Comparison of ENCODE assay signal across 24 cellular contexts in the genomic region with DNA sequence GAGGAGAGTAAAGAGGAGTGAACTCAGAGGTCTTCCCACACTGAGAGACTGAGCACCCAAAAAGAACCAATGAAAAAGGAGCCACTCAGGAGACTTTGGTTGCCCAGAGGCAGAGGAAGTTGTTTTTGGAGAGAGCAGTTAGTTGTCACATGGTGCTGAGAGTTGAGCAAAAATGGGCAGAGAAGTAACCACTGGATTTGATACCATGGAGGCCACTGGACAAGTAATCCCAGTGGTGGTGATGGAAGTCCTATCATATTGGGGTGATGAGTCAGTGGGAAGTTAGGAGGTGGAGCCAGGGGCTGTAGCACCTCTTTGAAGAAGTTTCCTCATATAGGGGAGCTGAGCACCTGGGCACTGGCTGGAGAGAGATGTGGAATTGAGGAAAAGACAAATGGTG.
DNase-seq lines count a peak whose midpoint lies in the region; ATAC-seq and TF ChIP-seq lines count a peak whose summit lies in the region.
"Had no signal": no experiment of that assay in that cellular context is flagged by ENCODE, and none has a peak within 500 bp of the region (broad histone marks: within the 10 kb centered on the region; RNA-seq: fewer than 3 reads in every experiment).

No MANE protein-coding gene starts in this region.

- H3K27me3 ChIP-seq in mammary epithelial cell (ENCODE audit: insufficient read depth, low read length): no peaks in the 10 kb centered on the region
- no peaks in the 10 kb centered on the region for H3K27me3 ChIP-seq in foreskin keratinocyte
- H3K27me3 ChIP-seq: BLaER1, colonic mucosa, sigmoid colon had no signal

- peak; percentile 11 for DNase-seq in AG08395 (ENCODE audit: low spot score)
- DNase-seq in LHCN-M2 (ENCODE audit: low read depth): peak; percentile 47
- DNase-seq in mammary epithelial cell: peak; percentile 78
- peak in 1 of 2 donors; percentile 72 for DNase-seq in foreskin keratinocyte
- DNase-seq in pons (ENCODE audit: low spot score): no peak
- no peak for DNase-seq in stimulated activated CD4-positive, alpha-beta T cell treated with anti-CD3 and anti-CD28 coated beads, Interleukin-1b, Interleukin-23, amount 100 ng/mL, for 48 hours
- no peak for DNase-seq in stimulated activated CD4-positive, alpha-beta T cell treated with anti-CD3 and anti-CD28 coated beads, Interleukin-2, amount 100 ng/mL, for 24 hours
- DNase-seq: activated CD4-positive, alpha-beta T cell treated with anti-CD3 and anti-CD28 coated beads for 36 hours; activated CD8-positive, alpha-beta memory T cell treated with anti-CD3 and anti-CD28 coated beads for 24 hours; activated T-cell treated with anti-CD3 and anti-CD28 coated beads, Interleukin-2, amount 50 U/mL, for 24 hours; colonic mucosa; COR-L47; foreskin melanocyte; hippocampal formation; mucosa of descending colon; NCI-H2029 treated with DMSO at 0.1 percent for 48 hours; NCI-H2227 treated with DMSO at 0.1 percent for 48 hours; NCI-H69; sigmoid colon; T-helper 1 cell had no signal

- no peak overlapping the region for H3K4me3 ChIP-seq in mammary epithelial cell (replicated peaks in 1 of 3; ENCODE audit: insufficient read depth in 1 of 3, low read depth in 2 of 3, low read length in 3 of 3)
- H3K4me3 ChIP-seq: BLaER1, colonic mucosa, HAP-1, mucosa of descending colon, sigmoid colon had no signal

- no peak for TF ChIP-seq CTCF in mammary epithelial cell (conservative IDR thresholded peaks at IDR 0.05 in 1 of 2, IDR thresholded peaks at IDR 0.05 in 1 of 2; ENCODE audit: extremely low read depth in 1 of 2, insufficient read depth in 1 of 2, low read depth in 1 of 2, low read length in 2 of 2)
- no peak for TF ChIP-seq CTCF in foreskin keratinocyte (conservative IDR thresholded peaks at IDR 0.05)

- H3K4me1 ChIP-seq in mammary epithelial cell (ENCODE audit: insufficient read depth, low read length) (peaks cover 55% of the 10 kb centered on the region), foreskin keratinocyte (peaks cover 49% of the 10 kb centered on the region)
- H3K4me1 ChIP-seq: parathyroid adenoma, sigmoid colon had no signal

- dilution Hi-C loops in mammary epithelial cell (cut with HindIII; ENCODE audit: low sequenced_read_pairs): loop anchor here (10.0 kb wide), 1 partner anchor 52 kb away; no protein-coding TSS in a partner anchor

- no peaks in the 10 kb centered on the region for H4K20me1 ChIP-seq in mammary epithelial cell (ENCODE audit: insufficient read depth, low read length)
- H4K20me1 ChIP-seq: BLaER1 had no signal

- H3K4me2 ChIP-seq in mammary epithelial cell (ENCODE audit: insufficient read depth, low read depth, low read length): peak overlapping the region; percentile 0
- H3K4me2 ChIP-seq: BLaER1 had no signal

- H3K9ac ChIP-seq in mammary epithelial cell (ENCODE audit: insufficient read depth, low read length): no peak overlapping the region
- H3K9ac ChIP-seq: BLaER1, parathyroid adenoma had no signal

- no peaks in the 10 kb centered on the region for H3K36me3 ChIP-seq in mammary epithelial cell (ENCODE audit: insufficient read depth, low read length)
- H3K36me3 ChIP-seq: BLaER1, colonic mucosa, HAP-1, sigmoid colon had no signal

- H3K9me3 ChIP-seq in mammary epithelial cell (replicated peaks; ENCODE audit: insufficient read depth, low read length): no peaks in the 10 kb centered on the region
- H3K9me3 ChIP-seq: BLaER1, colonic mucosa, HAP-1, mucosa of descending colon, sigmoid colon had no signal

- peak; percentile 48 for ATAC-seq in foreskin keratinocyte
- no peak for ATAC-seq in HG02870 (IDR thresholded peaks at IDR 0.05; ENCODE audit: unreplicated experiment)
- ATAC-seq: activated CD4-positive, alpha-beta T cell treated with anti-CD3 and anti-CD28 coated beads for 36 hours; mucosa of descending colon had no signal

- no peak overlapping the region for H2AFZ ChIP-seq in mammary epithelial cell (ENCODE audit: low read depth, low read length)
- H2AFZ ChIP-seq: parathyroid adenoma had no signal

- CTCF ChIA-PET in mammary epithelial cell (lab: Charles Lee; ENCODE audit: low non-redundant PET): no interaction called here

- peaks cover 3% of the 10 kb centered on the region for H3K79me2 ChIP-seq in mammary epithelial cell (ENCODE audit: insufficient read depth, low read length)
- H3K79me2 ChIP-seq: parathyroid adenoma had no signal

- H3K27ac ChIP-seq in mammary epithelial cell (ENCODE audit: insufficient read depth, low read depth, low read length): peak overlapping the region; percentile 27
- H3K27ac ChIP-seq in foreskin keratinocyte: no peak overlapping the region
- H3K27ac ChIP-seq: BLaER1, colonic mucosa, parathyroid adenoma, sigmoid colon had no signal

- BruUV-seq in mammary epithelial cell (replicated peaks; lab: Mats Ljungman, UMichigan): no TSS peak

- in situ Hi-C loops in mammary epithelial cell (cut with MboI; ENCODE audit: low sequenced_read_pairs in 2 of 2): no loop called here

- intact Hi-C loops in mammary epithelial cell (cut with micrococcal nuclease): loop anchor here (5.0 kb wide), 1 partner anchor 111 kb away; no protein-coding TSS in a partner anchor

Comparison
In these comparisons a context has a peak if more than half of its experiments do, and no peak if none do; other contexts are left out.
1. DNase-seq: peak in AG08395 (single experiment), LHCN-M2 (single experiment) and mammary epithelial cell (single experiment); none in pons (single experiment), stimulated activated CD4-positive, alpha-beta T cell treated with anti-CD3 and anti-CD28 coated beads, Interleukin-1b, Interleukin-23, amount 100 ng/mL, for 48 hours (single experiment) and stimulated activated CD4-positive, alpha-beta T cell treated with anti-CD3 and anti-CD28 coated beads, Interleukin-2, amount 100 ng/mL, for 24 hours (0 of 2).